1 cellular context compared by ENCODE assay signal in the genomic region with DNA sequence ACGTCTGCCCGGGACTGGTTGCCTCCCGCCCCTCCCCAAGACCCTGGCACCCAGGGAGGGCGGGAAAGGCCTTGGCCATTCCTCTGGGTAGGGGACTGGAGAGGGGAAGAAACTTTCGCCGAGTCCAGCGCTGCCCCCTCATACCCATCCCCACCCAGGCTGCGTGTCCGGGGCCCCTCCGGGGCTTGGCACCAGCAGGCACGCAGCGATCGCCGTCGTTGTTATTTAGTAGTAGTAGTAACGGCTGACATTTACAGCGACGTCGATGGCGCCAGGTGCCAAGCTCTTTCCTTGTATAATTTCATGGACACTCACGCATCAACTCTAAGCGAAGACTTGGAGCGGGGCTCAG.
TF ChIP-seq lines count a peak whose summit lies in the region.

No MANE protein-coding gene starts in this region.

TF ChIP-seq in H1, 55 proteins besides CTCF, POLR2A, EP300 and RAD21 (continued from another document):
- TF ChIP-seq CTBP2 (IDR thresholded peaks at IDR 0.05; ENCODE audit: borderline replicate concordance, insufficient read depth, insufficient read length, low read length): no peak
- TF ChIP-seq, protein P1, sequence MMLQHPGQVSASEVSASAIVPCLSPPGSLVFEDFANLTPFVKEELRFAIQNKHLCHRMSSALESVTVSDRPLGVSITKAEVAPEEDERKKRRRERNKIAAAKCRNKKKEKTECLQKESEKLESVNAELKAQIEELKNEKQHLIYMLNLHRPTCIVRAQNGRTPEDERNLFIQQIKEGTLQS (IDR thresholded peaks at IDR 0.05; ENCODE audit: insufficient read depth, low read depth, low read length): no peak
- no peak for TF ChIP-seq SRF (IDR thresholded peaks at IDR 0.05; ENCODE audit: low read depth, low read length)
- no peak for TF ChIP-seq SP4 (IDR thresholded peaks at IDR 0.05; ENCODE audit: low read length)
- no peak for TF ChIP-seq YY1 (IDR thresholded peaks at IDR 0.05; ENCODE audit: low read depth, low read length)
- TF ChIP-seq SUZ12 (IDR thresholded peaks at IDR 0.05; ENCODE audit: low read length): 0 out of 2 replicates have a peak, but pooled peaks have one; percentile 3
- peak; percentile 34 for TF ChIP-seq KDM4A (IDR thresholded peaks at IDR 0.05; ENCODE audit: low read depth, low read length, severe bottlenecking)
- TF ChIP-seq ASH2L (IDR thresholded peaks at IDR 0.05; ENCODE audit: low read length): no peak
- TF ChIP-seq SIN3A (conservative IDR thresholded peaks at IDR 0.05 in 1 of 2, IDR thresholded peaks at IDR 0.05 in 1 of 2; ENCODE audit: low read depth in 1 of 2, low read length in 2 of 2): no peak
- no peak for TF ChIP-seq HDAC2 (IDR thresholded peaks at IDR 0.05; ENCODE audit: borderline replicate concordance in 1 of 2, low read depth in 2 of 2, low read length in 2 of 2)
- TF ChIP-seq BRCA1 (IDR thresholded peaks at IDR 0.05; ENCODE audit: low read depth, low read length): no peak
- TF ChIP-seq POLR2AphosphoS5 (IDR thresholded peaks at IDR 0.05; ENCODE audit: low read depth, low read length): no peak
